Comparison of ENCODE assay signal across 20 cellular contexts in genomic region chr9:87671925-87672324, GRCh38. TPM values are rescaled to one million over a fixed set of nuclear protein-coding genes. Genes with fewer than 3 reads are reported as not detected.
DNase-seq lines count a peak whose midpoint lies in the region; TF ChIP-seq lines count a peak whose summit lies in the region.
"Had no signal": no experiment of that assay in that cellular context is flagged by ENCODE, and none has a peak within 500 bp of the region (broad histone marks: within the 10 kb centered on the region; RNA-seq: fewer than 3 reads in every experiment).

No MANE protein-coding gene starts in this region.

- H3K27me3 Mint-ChIP-seq in glutamatergic neuron (ENCODE audit: unreplicated experiment) = peaks cover 12% of the 10 kb centered on the region
- no peaks in the 10 kb centered on the region for H3K27me3 Mint-ChIP-seq in type B pancreatic cell

- peak; percentile 21 for DNase-seq in right atrium auricular region (ENCODE audit: low spot score)
- DNase-seq in left ventricle myocardium inferior = no peak
- DNase-seq in glutamatergic neuron = no peak
- DNase-seq in mesenteric fat pad (ENCODE audit: low spot score) = peak; percentile 39
- DNase-seq in type B pancreatic cell (ENCODE audit: extremely low spot score, unreplicated experiment) = peak; percentile 45
- DNase-seq in NCI-H2196 treated with DMSO at 0.1 percent for 48 hours (lab: John Stamatoyannopoulos, UW; ENCODE audit: unreplicated experiment) = no peak
- DNase-seq in NCI-H82 treated with DMSO at 0.1 percent for 48 hours (lab: John Stamatoyannopoulos, UW; ENCODE audit: unreplicated experiment) = no peak
- no peak for DNase-seq in NCI-H187 (lab: John Stamatoyannopoulos, UW)
- DNase-seq: 8988T; ACHN; C1 segment of cervical spinal cord; Calu3; CD4-positive, alpha-beta memory T cell; COR-L47; DMS53; DMS79 treated with DMSO at 0.1 percent for 48 hours; GF-D8 had no signal

- H3K27me3 ChIP-seq in right atrium auricular region (no peaks in the 10 kb centered on the region), left ventricle myocardium inferior (ENCODE audit: low read depth) (no peaks in the 10 kb centered on the region)

- peak overlapping the region; percentile 28 for H3K27ac Mint-ChIP-seq in glutamatergic neuron (ENCODE audit: unreplicated experiment)
- no peak overlapping the region for H3K27ac Mint-ChIP-seq in type B pancreatic cell
- H3K27ac Mint-ChIP-seq: CD4-positive, alpha-beta memory T cell; GM23338 had no signal

- H3K4me1 ChIP-seq in right atrium auricular region (peaks cover 0 to 4% of the 10 kb centered on the region in 2 donors), left ventricle myocardium inferior (no peaks in the 10 kb centered on the region)

- H3K27ac ChIP-seq in right atrium auricular region (no peak overlapping the region), left ventricle myocardium inferior (replicated peaks) (no peak overlapping the region)
- H3K27ac ChIP-seq: A549 had no signal

- intact Hi-C loops in left ventricle myocardium inferior (cut with micrococcal nuclease) = no loop called here

- TF ChIP-seq CTCF in right atrium auricular region (IDR thresholded peaks at IDR 0.05) (no peak), left ventricle myocardium inferior (IDR thresholded peaks at IDR 0.05; ENCODE audit: borderline replicate concordance) (no peak), glutamatergic neuron (IDR thresholded peaks at IDR 0.05; ENCODE audit: partially characterized antibody, unreplicated experiment) (no peak), type B pancreatic cell (conservative IDR thresholded peaks at IDR 0.05) (no peak)

- H3K9me3 Mint-ChIP-seq in glutamatergic neuron (ENCODE audit: unreplicated experiment) = peaks cover 12% of the 10 kb centered on the region
- H3K9me3 Mint-ChIP-seq in type B pancreatic cell = no peaks in the 10 kb centered on the region

- no peak overlapping the region for H3K4me3 ChIP-seq in right atrium auricular region
- no peak overlapping the region for H3K4me3 ChIP-seq in left ventricle myocardium inferior
- H3K4me3 ChIP-seq: A549, GM23338 had no signal

- peaks cover 0 to 6% of the 10 kb centered on the region in 2 donors for H3K9me3 ChIP-seq in right atrium auricular region
- H3K9me3 ChIP-seq in left ventricle myocardium inferior (replicated peaks) = peaks cover 5% of the 10 kb centered on the region

- peaks cover 13% of the 10 kb centered on the region for H3K36me3 Mint-ChIP-seq in glutamatergic neuron (ENCODE audit: unreplicated experiment)
- peaks cover 30% of the 10 kb centered on the region for H3K36me3 Mint-ChIP-seq in type B pancreatic cell
- H3K36me3 Mint-ChIP-seq: CD4-positive, alpha-beta memory T cell had no signal

- H3K4me1 Mint-ChIP-seq in glutamatergic neuron (ENCODE audit: low read depth, unreplicated experiment) (peaks cover 5% of the 10 kb centered on the region), type B pancreatic cell (ENCODE audit: unreplicated experiment) (peaks cover 7% of the 10 kb centered on the region)
- H3K4me1 Mint-ChIP-seq: GM23338 had no signal

- H3K36me3 ChIP-seq in right atrium auricular region = no peaks in the 10 kb centered on the region
- no peaks in the 10 kb centered on the region for H3K36me3 ChIP-seq in left ventricle myocardium inferior

- H3K4me3 Mint-ChIP-seq in glutamatergic neuron (ENCODE audit: unreplicated experiment) (no peak overlapping the region), type B pancreatic cell (no peak overlapping the region)
- H3K4me3 Mint-ChIP-seq: CD4-positive, alpha-beta memory T cell; GM23338; H9 had no signal

RNA-seq across cellular contexts. Expression of gene CTSL, which starts 54.0 kb away (rescaled TPM):
- total RNA-seq in right atrium auricular region (100 to 1,000 TPM; 122 to 169 TPM), left ventricle myocardium inferior (116 TPM), glutamatergic neuron (ENCODE audit: unreplicated experiment) (28.7 TPM), mesenteric fat pad (729 TPM), type B pancreatic cell (ENCODE audit: low replicate concordance) (85.7 and 117 TPM in 2 replicates)

Comparison
In these comparisons a context has a peak if more than half of its experiments do, and no peak if none do; other contexts are left out.
1. DNase-seq: peak in right atrium auricular region (single experiment), mesenteric fat pad (single experiment) and type B pancreatic cell (single experiment); none in left ventricle myocardium inferior (single experiment), glutamatergic neuron (single experiment), NCI-H2196 treated with DMSO at 0.1 percent for 48 hours (single experiment), NCI-H82 treated with DMSO at 0.1 percent for 48 hours (single experiment) and NCI-H187 (0 of 2).